In the genomic region with DNA sequence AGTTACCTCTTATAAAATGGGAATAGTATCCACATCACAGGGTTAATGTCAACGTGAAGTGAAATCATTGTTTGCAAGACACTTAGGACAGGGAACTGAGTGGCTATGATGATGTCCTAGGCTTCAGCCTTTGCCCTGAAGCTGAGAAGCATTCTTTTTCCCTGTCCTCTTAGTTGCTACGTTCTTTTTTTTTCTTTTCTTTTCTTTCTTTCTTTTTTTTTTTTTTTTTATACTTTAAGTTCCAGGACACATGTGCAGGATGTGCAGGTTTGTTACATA, we compare ENCODE assay signal across 25 cellular contexts. TPM values are rescaled to one million over a fixed set of nuclear protein-coding genes. Genes with fewer than 3 reads are reported as not detected.
"Had no signal": no experiment of that assay in that cellular context is flagged by ENCODE, and none has a peak within 500 bp of the region (broad histone marks: within the 10 kb centered on the region; RNA-seq: fewer than 3 reads in every experiment).

No MANE protein-coding gene starts in this region.

- H3K27ac Mint-ChIP-seq: activated B cell treated with CpG ODN at 0.5 μM for 24 hours; activated CD4-positive, alpha-beta T cell treated with anti-CD3 and anti-CD28 coated beads, Interleukin-2, amount 10 ng/mL, durations not matched to agents 24 days and 14 days; activated CD8-positive, alpha-beta memory T cell treated with anti-CD3 and anti-CD28 coated beads, Interleukin-2, amount 10 ng/mL, durations not matched to agents 7 days and 5 days; activated naive CD4-positive, alpha-beta T cell treated with anti-CD3 and anti-CD28 coated beads for 36 hours; activated naive CD8-positive, alpha-beta T cell; activated T-cell treated with anti-CD3 and anti-CD28 coated beads, Interleukin-2, amount 50 U/mL, for 24 hours; activated T-helper 1 cell treated with anti-CD3 and anti-CD28 coated beads, Interleukin-12 subunit alpha, Interleukin-12 subunit beta, Interleukin-2, Interleukin-4 antibody, amounts not matched to agents 30 ng/mL and 10 ng/mL and 1 ng/mL, durations not matched to agents 14 hours and 24 hours and 36 hours; brain; T-helper 17 cell had no signal

- H3K4me1 Mint-ChIP-seq: T-helper 17 cell had no signal

- H3K4me3 Mint-ChIP-seq: activated B cell treated with CpG ODN at 0.5 μM for 24 hours; activated CD4-positive, alpha-beta T cell treated with anti-CD3 and anti-CD28 coated beads, Interleukin-2, amount 10 ng/mL, durations not matched to agents 24 days and 14 days; activated CD8-positive, alpha-beta memory T cell treated with anti-CD3 and anti-CD28 coated beads, Interleukin-2, amount 10 ng/mL, durations not matched to agents 7 days and 5 days; activated naive CD4-positive, alpha-beta T cell treated with anti-CD3 and anti-CD28 coated beads for 36 hours; activated naive CD8-positive, alpha-beta T cell; activated T-cell treated with anti-CD3 and anti-CD28 coated beads, Interleukin-2, amount 50 U/mL, for 24 hours; activated T-helper 1 cell treated with anti-CD3 and anti-CD28 coated beads, Interleukin-12 subunit alpha, Interleukin-12 subunit beta, Interleukin-2, Interleukin-4 antibody, amounts not matched to agents 30 ng/mL and 10 ng/mL and 1 ng/mL, durations not matched to agents 14 hours and 24 hours and 36 hours; brain; T-helper 17 cell had no signal

- H3K27ac ChIP-seq: cardiac muscle cell, KMS-11 had no signal

- H3K4me3 ChIP-seq: cardiac muscle cell, MG63 had no signal

- DNase-seq: activated B cell treated with CpG ODN at 0.5 μM for 24 hours; activated CD4-positive, alpha-beta T cell treated with anti-CD3 and anti-CD28 coated beads for 1 hour; activated CD4-positive, alpha-beta T cell treated with anti-CD3 and anti-CD28 coated beads, Interleukin-2, amount 10 ng/mL, durations not matched to agents 24 days and 14 days; activated CD4-positive, alpha-beta T cell treated with anti-CD3 and anti-CD28 coated beads, Interleukin-2, amount 50 U/mL, for 48 hours; activated CD8-positive, alpha-beta memory T cell treated with anti-CD3 and anti-CD28 coated beads, Interleukin-2, amount 10 ng/mL, durations not matched to agents 7 days and 5 days; activated effector memory CD4-positive, alpha-beta T cell treated with anti-CD3 and anti-CD28 coated beads, Interleukin-2, amount 50 U/mL, for 16 hours; activated naive CD4-positive, alpha-beta T cell treated with anti-CD3 and anti-CD28 coated beads for 36 hours; activated T-cell treated with anti-CD3 and anti-CD28 coated beads, Interleukin-2, amount 50 U/mL, for 24 hours; amygdala; MG63; MV-4-11; NCI-H1092 treated with DMSO at 0.1 percent for 48 hours; NCI-H1417 treated with DMSO at 0.1 percent for 48 hours; NCI-H1694; NCI-H2081; NCI-H510A treated with DMSO at 0.1 percent for 48 hours; NCI-H69; SIG-M5; T-helper 17 cell; T-helper 9 cell had no signal

- H3K27me3 Mint-ChIP-seq: activated CD4-positive, alpha-beta T cell treated with anti-CD3 and anti-CD28 coated beads, Interleukin-2, amount 10 ng/mL, durations not matched to agents 24 days and 14 days; activated naive CD8-positive, alpha-beta T cell; brain had no signal

- H3K36me3 Mint-ChIP-seq: activated naive CD8-positive, alpha-beta T cell; brain had no signal

- H3K36me3 ChIP-seq: cardiac muscle cell, MG63 had no signal

- ATAC-seq: activated CD8-positive, alpha-beta memory T cell treated with anti-CD3 and anti-CD28 coated beads, Interleukin-2, amount 10 ng/mL, durations not matched to agents 7 days and 5 days; T-helper 17 cell had no signal

- H3K27me3 ChIP-seq: MG63 had no signal

RNA-seq across cellular contexts. Expression of a gene that starts 18.4 kb away (rescaled TPM):
- total RNA-seq: activated CD4-positive, alpha-beta T cell treated with anti-CD3 and anti-CD28 coated beads, Interleukin-2, amount 10 ng/mL, durations not matched to agents 24 days and 14 days; activated CD8-positive, alpha-beta memory T cell treated with anti-CD3 and anti-CD28 coated beads, Interleukin-2, amount 10 ng/mL, durations not matched to agents 7 days and 5 days; activated naive CD4-positive, alpha-beta T cell treated with anti-CD3 and anti-CD28 coated beads for 36 hours; cardiac muscle cell; T-helper 17 cell had no signal
- polyA plus RNA-seq: cardiac muscle cell had no signal
